ENCODE assay signal across 8 cellular contexts in genomic region chr10:101217450-101218281, GRCh38. TPM values are rescaled to one million over a fixed set of nuclear protein-coding genes. Genes with fewer than 3 reads are reported as not detected.
DNase-seq lines count a peak whose midpoint lies in the region; ATAC-seq and TF ChIP-seq lines count a peak whose summit lies in the region.

No MANE protein-coding gene starts in this region.

- no peak overlapping the region for H3K9ac ChIP-seq in neural progenitor cell

- H3K27me3 ChIP-seq in neural progenitor cell (peaks cover 100% of the 10 kb centered on the region), MG63 (no peaks in the 10 kb centered on the region), psoas muscle (ENCODE audit: insufficient read depth in 3 of 3, low read length in 2 of 3) (peaks cover 0 to 21% (median 6%) of the 10 kb centered on the region in 3 donors)

- H3F3A ChIP-seq in neural progenitor cell (ENCODE audit: low read depth): peaks cover 31% of the 10 kb centered on the region

- peaks cover 41% of the 10 kb centered on the region for H3K4me1 Mint-ChIP-seq in neural progenitor cell
- H3K4me1 Mint-ChIP-seq in activated CD4-positive, alpha-beta T cell treated with anti-CD3 and anti-CD28 coated beads, Interleukin-2, amount 10 ng/mL, durations not matched to agents 7 days and 5 days: peaks cover 28% of the 10 kb centered on the region

- no peak for ATAC-seq in psoas muscle

- H3K4me3 ChIP-seq in neural progenitor cell: peak overlapping the region; percentile 25
- H3K4me3 ChIP-seq in MG63: no peak overlapping the region
- H3K4me3 ChIP-seq in psoas muscle: no peak overlapping the region

- WGBS in psoas muscle, 3 donors: 49 to 52% (median 52%) methylated on average over 64 to 68 of the region's 68 CpGs

- no peaks in the 10 kb centered on the region for H3K36me3 Mint-ChIP-seq in neural progenitor cell
- peaks cover 2% of the 10 kb centered on the region for H3K36me3 Mint-ChIP-seq in activated CD4-positive, alpha-beta T cell treated with anti-CD3 and anti-CD28 coated beads, Interleukin-2, amount 10 ng/mL, durations not matched to agents 7 days and 5 days (ENCODE audit: low read depth)

- H3K4me3 Mint-ChIP-seq in neural progenitor cell: peak overlapping the region; percentile 64
- no peak overlapping the region for H3K4me3 Mint-ChIP-seq in activated CD4-positive, alpha-beta T cell treated with anti-CD3 and anti-CD28 coated beads, Interleukin-2, amount 10 ng/mL, durations not matched to agents 7 days and 5 days

- H3K9me3 ChIP-seq in neural progenitor cell (ENCODE audit: low read depth) (no peaks in the 10 kb centered on the region), MG63 (no peaks in the 10 kb centered on the region), psoas muscle (no peaks in the 10 kb centered on the region)

- H3K79me2 ChIP-seq in neural progenitor cell (ENCODE audit: low read depth): no peaks in the 10 kb centered on the region

- peaks cover 89% of the 10 kb centered on the region for H3K27me3 Mint-ChIP-seq in neural progenitor cell (ENCODE audit: insufficient read depth, low read depth)
- H3K27me3 Mint-ChIP-seq in activated CD4-positive, alpha-beta T cell treated with anti-CD3 and anti-CD28 coated beads, Interleukin-2, amount 10 ng/mL, durations not matched to agents 7 days and 5 days: peaks cover 80% of the 10 kb centered on the region

- H4K20me1 ChIP-seq in neural progenitor cell (ENCODE audit: low read depth): peaks cover 84% of the 10 kb centered on the region

- H3K27ac ChIP-seq in neural progenitor cell: no peak overlapping the region
- H3K27ac ChIP-seq in psoas muscle: no peak overlapping the region

- no peaks in the 10 kb centered on the region for H3K36me3 ChIP-seq in neural progenitor cell
- H3K36me3 ChIP-seq in MG63: no peaks in the 10 kb centered on the region
- H3K36me3 ChIP-seq in psoas muscle (ENCODE audit: insufficient read depth in 1 of 2, low read depth in 1 of 2): no peaks in the 10 kb centered on the region

- no peak overlapping the region for H3K27ac Mint-ChIP-seq in neural progenitor cell
- H3K27ac Mint-ChIP-seq in activated CD4-positive, alpha-beta T cell treated with anti-CD3 and anti-CD28 coated beads, Interleukin-2, amount 10 ng/mL, durations not matched to agents 7 days and 5 days: no peak overlapping the region

- H3K4me1 ChIP-seq in neural progenitor cell: peaks cover 18% of the 10 kb centered on the region
- peaks cover 6% of the 10 kb centered on the region for H3K4me1 ChIP-seq in psoas muscle

- CTCF ChIA-PET in activated CD4-positive, alpha-beta T cell treated with anti-CD3 and anti-CD28 coated beads, Interleukin-2, amount 10 ng/mL, durations not matched to agents 7 days and 5 days (lab: Charles Lee): interaction anchor here (0.6 to 0.9 kb wide), 2 partner anchors 21 to 844 kb away, joined by 5 read pairs; no protein-coding TSS in a partner anchor

- peak overlapping the region; percentile 57 for H3K4me2 ChIP-seq in neural progenitor cell

- no peak overlapping the region for H2AFZ ChIP-seq in neural progenitor cell (replicated peaks)

- DNase-seq in ELF-1 (ENCODE audit: low read depth, low spot score) (peak; percentile 86), NCI-H1436 treated with DMSO at 0.1 percent for 48 hours (lab: John Stamatoyannopoulos, UW) (peak; percentile 6), dermis blood vessel endothelial cell (peak; percentile 69), neural progenitor cell (ENCODE audit: low spot score) (peak; percentile 96), MG63 (no peak), psoas muscle (no peak)
- no peak for DNase-seq in activated CD4-positive, CD25-positive, alpha-beta regulatory T cell (lab: John Stamatoyannopoulos, UW)
- no peak for DNase-seq in activated CD4-positive, alpha-beta T cell treated with anti-CD3 and anti-CD28 coated beads, Interleukin-2, amount 10 ng/mL, durations not matched to agents 7 days and 5 days

- peaks cover 6% of the 10 kb centered on the region for H3K9me3 Mint-ChIP-seq in neural progenitor cell
- H3K9me3 Mint-ChIP-seq in activated CD4-positive, alpha-beta T cell treated with anti-CD3 and anti-CD28 coated beads, Interleukin-2, amount 10 ng/mL, durations not matched to agents 7 days and 5 days: no peaks in the 10 kb centered on the region

- POLR2A ChIA-PET in activated CD4-positive, alpha-beta T cell treated with anti-CD3 and anti-CD28 coated beads, Interleukin-2, amount 10 ng/mL, durations not matched to agents 7 days and 5 days (lab: Charles Lee): no interaction called here

- peak; percentile 69 for TF ChIP-seq CTCF in neural progenitor cell (IDR thresholded peaks at IDR 0.05)
- TF ChIP-seq CTCF in psoas muscle (IDR thresholded peaks at IDR 0.05): no peak

- intact Hi-C loops in psoas muscle (cut with DNase I): loop anchor here in 1 of 2 donors (10.0 kb wide), 1 partner anchor 227 kb away; no protein-coding TSS in a partner anchor

RNA-seq across cellular contexts. Expression of gene LBX1, which starts 11.6 kb away (rescaled TPM):
- not detected in 2 replicates for total RNA-seq in dermis blood vessel endothelial cell
- total RNA-seq in neural progenitor cell (ENCODE audit: low replicate concordance): not detected in 2 replicates
- total RNA-seq in MG63 (2014; rRNA removed; shearing (Covaris generic); ENCODE audit: low replicate concordance): 2.0 and 3.0 TPM in 2 replicates
- total RNA-seq in psoas muscle: 10 to 100 TPM in 1 of 4 donors, 1 to 10 TPM in 3; 6.2 to 12.3 (median 7.5) TPM
- polyA plus RNA-seq in psoas muscle: 1 to 10 TPM; 1.8 to 7.9 (median 4.9) TPM
- not detected for total RNA-seq in activated CD4-positive, alpha-beta T cell treated with anti-CD3 and anti-CD28 coated beads, Interleukin-2, amount 10 ng/mL, durations not matched to agents 7 days and 5 days

Comparison
In these comparisons a context has a peak if more than half of its experiments do, and no peak if none do; other contexts are left out.
1. DNase-seq: peak in ELF-1 (single experiment), NCI-H1436 treated with DMSO at 0.1 percent for 48 hours (single experiment), dermis blood vessel endothelial cell (single experiment) and neural progenitor cell (single experiment); none in activated CD4-positive, CD25-positive, alpha-beta regulatory T cell (0 of 4), MG63 (single experiment), psoas muscle (0 of 2) and activated CD4-positive, alpha-beta T cell treated with anti-CD3 and anti-CD28 coated beads, Interleukin-2, amount 10 ng/mL, durations not matched to agents 7 days and 5 days (single experiment).